28 cellular contexts compared by ENCODE assay signal in genomic region chr11:111438168-111438567, GRCh38. TPM values are rescaled to one million over a fixed set of nuclear protein-coding genes. Genes with fewer than 3 reads are reported as not detected.
DNase-seq lines count a peak whose midpoint lies in the region; ATAC-seq, FAIRE-seq and TF ChIP-seq lines count a peak whose summit lies in the region.
"Had no signal": no experiment of that assay in that cellular context is flagged by ENCODE, and none has a peak within 500 bp of the region (broad histone marks: within the 10 kb centered on the region; RNA-seq: fewer than 3 reads in every experiment).

No MANE protein-coding gene starts in this region.

- H3K27me3 Mint-ChIP-seq in neural progenitor cell (ENCODE audit: insufficient read depth, low read depth) = peaks cover 6% of the 10 kb centered on the region

- TF ChIP-seq CTCF in DND-41 (IDR thresholded peaks at IDR 0.05; ENCODE audit: borderline replicate concordance, extremely low read depth, low read length, poor library complexity, severe bottlenecking) (no peak), OCI-LY1 (IDR thresholded peaks at IDR 0.05; ENCODE audit: low read length) (no peak), parathyroid adenoma (IDR thresholded peaks at IDR 0.05) (no peak), neural progenitor cell (IDR thresholded peaks at IDR 0.05) (no peak)

- H3K9ac ChIP-seq in BLaER1 = no peak overlapping the region; the same call in 1 of the 2 replicates
- H3K9ac ChIP-seq in DND-41 (ENCODE audit: low read depth, low read length) = no peak overlapping the region
- H3K9ac ChIP-seq in OCI-LY1 (ENCODE audit: low read length) = peak overlapping the region; percentile 79
- no peak overlapping the region for H3K9ac ChIP-seq in parathyroid adenoma
- H3K9ac ChIP-seq in neural progenitor cell = no peak overlapping the region

- DNase-seq in DND-41 = no peak
- DNase-seq in effector CD8-positive, alpha-beta T cell (lab: John Stamatoyannopoulos, UW) = no peak
- DNase-seq in frontal cortex (ENCODE audit: low spot score in 2 of 2) = no peak
- no peak for DNase-seq in neural progenitor cell (ENCODE audit: low spot score)
- DNase-seq: activated CD8-positive, alpha-beta T cell treated with anti-CD3 and anti-CD28 coated beads, Interleukin-2, amount 10 ng/mL, durations not matched to agents 7 days and 5 days; activated naive CD4-positive, alpha-beta T cell treated with anti-CD3 and anti-CD28 coated beads, Interleukin-2, amount 10 ng/mL, durations not matched to agents 7 days and 5 days; adrenal gland; C1 segment of cervical spinal cord; cerebellar nuclear complex; COR-L47; dorsolateral prefrontal cortex; foreskin melanocyte; H7; heart right ventricle; KG1; kidney; naive B cell; NCI-H1436 treated with DMSO at 0.1 percent for 48 hours; NCI-H446 treated with DMSO at 0.1 percent for 48 hours; SHP77 treated with DMSO at 0.1 percent for 48 hours; stimulated activated CD4-positive, alpha-beta T cell treated with anti-CD3 and anti-CD28 coated beads, Interleukin-15, amount 100 ng/mL, for 24 hours had no signal

- H3K9me2 ChIP-seq in OCI-LY1 (ENCODE audit: low read depth, low read length) = no peaks in the 10 kb centered on the region

- H2AFZ ChIP-seq in DND-41 (ENCODE audit: low read depth, low read length) (no peak overlapping the region), OCI-LY1 (ENCODE audit: low read length) (no peak overlapping the region), parathyroid adenoma (peak overlapping the region; percentile 11), neural progenitor cell (replicated peaks) (no peak overlapping the region)

- peaks cover 78% of the 10 kb centered on the region for H3K4me1 ChIP-seq in BLaER1
- peaks cover 59% of the 10 kb centered on the region for H3K4me1 ChIP-seq in DND-41 (ENCODE audit: insufficient read depth, low read length)
- H3K4me1 ChIP-seq in OCI-LY1 (ENCODE audit: insufficient read depth, low read length, severe bottlenecking) = peaks cover 91% of the 10 kb centered on the region
- peaks cover 28% of the 10 kb centered on the region for H3K4me1 ChIP-seq in parathyroid adenoma
- H3K4me1 ChIP-seq in neural progenitor cell = peaks cover 15% of the 10 kb centered on the region
- H3K4me1 ChIP-seq: adrenal gland, prostate gland had no signal

- H3K27me3 ChIP-seq in BLaER1 (no peaks in the 10 kb centered on the region), DND-41 (ENCODE audit: insufficient read depth, low read length, poor library complexity) (peaks cover 5% of the 10 kb centered on the region), OCI-LY1 (ENCODE audit: insufficient read depth, low read length) (no peaks in the 10 kb centered on the region), parathyroid adenoma (ENCODE audit: control insufficient read depth, insufficient read depth, low read length) (no peaks in the 10 kb centered on the region), neural progenitor cell (no peaks in the 10 kb centered on the region)
- H3K27me3 ChIP-seq: adrenal gland had no signal

- no peak overlapping the region for H3K4me3 ChIP-seq in BLaER1
- no peak overlapping the region for H3K4me3 ChIP-seq in DND-41 (ENCODE audit: low read depth in 1 of 2, low read length in 2 of 2)
- H3K4me3 ChIP-seq in OCI-LY1 (ENCODE audit: low read depth, low read length, poor library complexity, severe bottlenecking) = peak overlapping the region; percentile 12
- no peak overlapping the region for H3K4me3 ChIP-seq in parathyroid adenoma (ENCODE audit: low read depth, low read length)
- no peak overlapping the region for H3K4me3 ChIP-seq in neural progenitor cell
- H3K4me3 ChIP-seq: adrenal gland, dorsolateral prefrontal cortex, heart right ventricle, prostate gland had no signal

- no peak for FAIRE-seq in frontal cortex (lab: Jason Lieb, UNC)
- FAIRE-seq: GM12891, kidney had no signal

- H3F3A ChIP-seq in OCI-LY1 (ENCODE audit: insufficient read depth, low read length) = peaks cover 14% of the 10 kb centered on the region
- peaks cover 4% of the 10 kb centered on the region for H3F3A ChIP-seq in neural progenitor cell (ENCODE audit: low read depth)

- H3K9me3 Mint-ChIP-seq in neural progenitor cell = no peaks in the 10 kb centered on the region
- H3K9me3 Mint-ChIP-seq: activated naive CD4-positive, alpha-beta T cell treated with anti-CD3 and anti-CD28 coated beads, Interleukin-2, amount 10 ng/mL, durations not matched to agents 7 days and 5 days; naive B cell; stimulated activated effector memory CD8-positive, alpha-beta T cell treated with anti-CD3 and anti-CD28 coated beads, Interleukin-12 subunit alpha, Interleukin-12 subunit beta, amount 100 ng/mL, for 72 hours; type B pancreatic cell had no signal

- H3K27ac Mint-ChIP-seq in neural progenitor cell = no peak overlapping the region
- H3K27ac Mint-ChIP-seq: activated CD8-positive, alpha-beta T cell treated with anti-CD3 and anti-CD28 coated beads, Interleukin-2, amount 10 ng/mL, durations not matched to agents 7 days and 5 days; activated naive CD4-positive, alpha-beta T cell treated with anti-CD3 and anti-CD28 coated beads, Interleukin-2, amount 10 ng/mL, durations not matched to agents 7 days and 5 days; stimulated activated effector memory CD8-positive, alpha-beta T cell treated with anti-CD3 and anti-CD28 coated beads, Interleukin-12 subunit alpha, Interleukin-12 subunit beta, amount 100 ng/mL, for 72 hours; type B pancreatic cell had no signal

- H4K20me1 ChIP-seq in BLaER1 (no peaks in the 10 kb centered on the region), DND-41 (ENCODE audit: insufficient read depth, low read length) (no peaks in the 10 kb centered on the region), OCI-LY1 (ENCODE audit: insufficient read depth, low read length) (no peaks in the 10 kb centered on the region), neural progenitor cell (ENCODE audit: low read depth) (no peaks in the 10 kb centered on the region)

- H3K4me2 ChIP-seq in BLaER1 (peak overlapping the region; percentile 83), DND-41 (ENCODE audit: insufficient read depth, low read length) (no peak overlapping the region), OCI-LY1 (ENCODE audit: low read length) (peak overlapping the region; percentile 70), parathyroid adenoma (ENCODE audit: low read length) (no peak overlapping the region), neural progenitor cell (no peak overlapping the region)

- peak overlapping the region; percentile 82 for H3K27ac ChIP-seq in BLaER1
- H3K27ac ChIP-seq in DND-41 (ENCODE audit: low read length) = peak overlapping the region; percentile 58; the same call in 1 of the 2 replicates
- H3K27ac ChIP-seq in OCI-LY1 (ENCODE audit: low read depth, low read length, poor library complexity, severe bottlenecking) = peak overlapping the region; percentile 95
- no peak overlapping the region for H3K27ac ChIP-seq in parathyroid adenoma
- no peak overlapping the region for H3K27ac ChIP-seq in neural progenitor cell
- H3K27ac ChIP-seq: adrenal gland, dorsolateral prefrontal cortex, heart right ventricle, prostate gland had no signal

- H3K79me2 ChIP-seq in DND-41 (ENCODE audit: insufficient read depth, low read length) (no peaks in the 10 kb centered on the region), OCI-LY1 (ENCODE audit: insufficient read depth, low read length) (no peaks in the 10 kb centered on the region), parathyroid adenoma (no peaks in the 10 kb centered on the region), neural progenitor cell (ENCODE audit: low read depth) (no peaks in the 10 kb centered on the region)

- H3K4me3 Mint-ChIP-seq in neural progenitor cell = no peak overlapping the region
- H3K4me3 Mint-ChIP-seq: activated CD8-positive, alpha-beta T cell treated with anti-CD3 and anti-CD28 coated beads, Interleukin-2, amount 10 ng/mL, durations not matched to agents 7 days and 5 days; activated naive CD4-positive, alpha-beta T cell treated with anti-CD3 and anti-CD28 coated beads, Interleukin-2, amount 10 ng/mL, durations not matched to agents 7 days and 5 days; type B pancreatic cell had no signal

- no peak for ATAC-seq in DND-41 (ENCODE audit: insufficient read depth, low read depth)
- ATAC-seq: activated CD8-positive, alpha-beta T cell treated with anti-CD3 and anti-CD28 coated beads, Interleukin-2, amount 10 ng/mL, durations not matched to agents 7 days and 5 days; heart right ventricle; stimulated activated effector memory CD8-positive, alpha-beta T cell treated with anti-CD3 and anti-CD28 coated beads, Interleukin-12 subunit alpha, Interleukin-12 subunit beta, amount 100 ng/mL, for 72 hours had no signal

- H3K36me3 ChIP-seq in BLaER1 = no peaks in the 10 kb centered on the region
- no peaks in the 10 kb centered on the region for H3K36me3 ChIP-seq in DND-41 (ENCODE audit: insufficient read depth, low read length)
- no peaks in the 10 kb centered on the region for H3K36me3 ChIP-seq in OCI-LY1 (ENCODE audit: insufficient read depth, low read length)
- H3K36me3 ChIP-seq in parathyroid adenoma (ENCODE audit: control insufficient read depth, insufficient read depth, low read length) = no peaks in the 10 kb centered on the region
- H3K36me3 ChIP-seq in neural progenitor cell = no peaks in the 10 kb centered on the region
- H3K36me3 ChIP-seq: adrenal gland, heart right ventricle, prostate gland had no signal

- no peaks in the 10 kb centered on the region for H3K36me3 Mint-ChIP-seq in neural progenitor cell
- H3K36me3 Mint-ChIP-seq: activated naive CD4-positive, alpha-beta T cell treated with anti-CD3 and anti-CD28 coated beads, Interleukin-2, amount 10 ng/mL, durations not matched to agents 7 days and 5 days; naive B cell; type B pancreatic cell had no signal

- H3K4me1 Mint-ChIP-seq in neural progenitor cell = peaks cover 39% of the 10 kb centered on the region

- no peaks in the 10 kb centered on the region for H3K9me3 ChIP-seq in BLaER1
- H3K9me3 ChIP-seq in DND-41 (ENCODE audit: insufficient read depth, low read length, severe bottlenecking) = no peaks in the 10 kb centered on the region
- no peaks in the 10 kb centered on the region for H3K9me3 ChIP-seq in OCI-LY1 (ENCODE audit: low read length)
- H3K9me3 ChIP-seq in parathyroid adenoma (ENCODE audit: control insufficient read depth, low read length) = no peaks in the 10 kb centered on the region
- no peaks in the 10 kb centered on the region for H3K9me3 ChIP-seq in neural progenitor cell (ENCODE audit: low read depth)
- H3K9me3 ChIP-seq: adrenal gland, heart right ventricle, prostate gland had no signal

RNA-seq across cellular contexts. Expression of gene POU2AF1, which starts 59.1 kb away (rescaled TPM):
- total RNA-seq in frontal cortex (not detected), neural progenitor cell (ENCODE audit: low replicate concordance) (not detected in 2 replicates)
- total RNA-seq: H7 had no signal

Comparison
In these comparisons a context has a peak if more than half of its experiments do, and no peak if none do; other contexts are left out.
1. H3K27ac ChIP-seq: peak in BLaER1 (single experiment), DND-41 (single experiment) and OCI-LY1 (single experiment); none in parathyroid adenoma (single experiment) and neural progenitor cell (single experiment).
2. H3K4me2 ChIP-seq: peak in BLaER1 (single experiment) and OCI-LY1 (single experiment); none in DND-41 (single experiment), parathyroid adenoma (single experiment) and neural progenitor cell (single experiment).